Comparison of ENCODE assay signal across 8 cellular contexts in genomic region chr2:218671654-218672566, GRCh38. TPM values are rescaled to one million over a fixed set of nuclear protein-coding genes. Genes with fewer than 3 reads are reported as not detected.
DNase-seq lines count a peak whose midpoint lies in the region; ATAC-seq, FAIRE-seq and TF ChIP-seq lines count a peak whose summit lies in the region.

Gene RNF25, minus strand, starts transcription at chr2:218672002. Its CDS starts 32 bp downstream, at chr2:218671970.
Gene STK36, plus strand, starts transcription at chr2:218672086. Its CDS starts 744 bp downstream, at chr2:218672830.

- H3K36me3 ChIP-seq in astrocyte (ENCODE audit: insufficient read depth, low read length) (peaks cover 19% of the 10 kb centered on the region), aorta (ENCODE audit: control insufficient read depth in 1 of 2, insufficient read depth in 2 of 2, low read length in 1 of 2) (peaks cover 0 to 6% of the 10 kb centered on the region in 2 donors)

- peaks cover 32% of the 10 kb centered on the region for H4K20me1 ChIP-seq in astrocyte (ENCODE audit: insufficient read depth, low read length)

- peaks cover 7% of the 10 kb centered on the region for H3K36me3 Mint-ChIP-seq in astrocyte (ENCODE audit: low read depth, unreplicated experiment)

- H3K4me1 Mint-ChIP-seq in astrocyte (ENCODE audit: low read depth, unreplicated experiment): peaks cover 8% of the 10 kb centered on the region

- TF ChIP-seq CTCF in astrocyte (IDR thresholded peaks at IDR 0.05; ENCODE audit: insufficient read depth, low read depth, low read length): no peak

- H3K9ac ChIP-seq in astrocyte (ENCODE audit: low read length): peak within 1 kb of the TSS; percentile 87

- H3K27me3 ChIP-seq in astrocyte (ENCODE audit: insufficient read depth, low read length) (no peaks in the 10 kb centered on the region), aorta (ENCODE audit: control insufficient read depth in 1 of 2, insufficient read depth in 2 of 2, low read length in 1 of 2) (no peaks in the 10 kb centered on the region)

- intact Hi-C loops in aorta (cut with DNase I): no loop called here

- DNase-seq in NCI-H2029 (lab: John Stamatoyannopoulos, UW) (peak; percentile 78), T-helper 9 cell (peak; percentile 68), astrocyte (ENCODE audit: low read depth) (peak; percentile 83), hepatic stellate cell (ENCODE audit: low spot score) (peak; percentile 96), renal cortical epithelial cell (ENCODE audit: low read depth) (peak; percentile 81), aorta (peak; percentile 90 to 94)

- 0 to 1% methylated on average over 49 of the region's 49 CpGs for WGBS in aorta, 2 donors

- H3K4me3 ChIP-seq in astrocyte (ENCODE audit: insufficient read depth, low read depth, low read length) (peak within 1 kb of the TSS; percentile 94), aorta (ENCODE audit: low read length in 2 of 2) (peak within 1 kb of the TSS; percentile 38 to 83)

- peak within 1 kb of the TSS; percentile 99 for H3K4me3 Mint-ChIP-seq in astrocyte (ENCODE audit: unreplicated experiment)

- peak within 1 kb of the TSS; percentile 82 for H2AFZ ChIP-seq in astrocyte (ENCODE audit: low read depth, low read length)

- no peak for FAIRE-seq in astrocyte (lab: Jason Lieb, UNC)

- peak within 1 kb of the TSS; percentile 98 for H3K4me2 ChIP-seq in astrocyte (ENCODE audit: low read length)

- H3K27ac Mint-ChIP-seq in astrocyte (ENCODE audit: unreplicated experiment): peak within 1 kb of the TSS; percentile 99

- ATAC-seq in GM18505 (IDR thresholded peaks at IDR 0.05; ENCODE audit: unreplicated experiment) (peak; percentile 93), HG02943 (IDR thresholded peaks at IDR 0.05; ENCODE audit: low read depth, unreplicated experiment) (peak; percentile 96), aorta (ENCODE audit: low FRiP score) (peak; percentile 95)

- peak; percentile 81 for TF ChIP-seq POLR2A in GM18505 (IDR thresholded peaks at IDR 0.05; ENCODE audit: borderline replicate concordance, extremely low read depth, insufficient read depth, insufficient read length)

- H3K27me3 Mint-ChIP-seq in astrocyte (ENCODE audit: low read depth, unreplicated experiment): no peaks in the 10 kb centered on the region

- H3K27ac ChIP-seq in astrocyte (ENCODE audit: low read depth, low read length) (peak within 1 kb of the TSS; percentile 84), aorta (ENCODE audit: low read depth in 1 of 2, low read length in 2 of 2) (peak within 1 kb of the TSS in 1 of 2 donors; percentile 58)

- H3K9me3 ChIP-seq in astrocyte (ENCODE audit: insufficient read depth, low read depth, low read length) (no peaks in the 10 kb centered on the region), aorta (ENCODE audit: control insufficient read depth, low read length) (no peaks in the 10 kb centered on the region)

- peaks cover 37% of the 10 kb centered on the region for H3K79me2 ChIP-seq in astrocyte (ENCODE audit: insufficient read depth, low read length)

- H3K4me1 ChIP-seq in astrocyte (ENCODE audit: insufficient read depth, low read length): peaks cover 9% of the 10 kb centered on the region
- no peaks in the 10 kb centered on the region for H3K4me1 ChIP-seq in aorta (ENCODE audit: control insufficient read depth in 1 of 2, insufficient read depth in 2 of 2, low read length in 2 of 2)

- no peaks in the 10 kb centered on the region for H3K9me3 Mint-ChIP-seq in astrocyte (ENCODE audit: unreplicated experiment)

RNA-seq across cellular contexts. Expression of gene RNF25, which starts in this region (rescaled TPM):
- total RNA-seq in astrocyte (44.7 and 47.3 TPM in 2 replicates), renal cortical epithelial cell (21.1 and 29.5 TPM in 2 replicates), aorta (10 to 100 TPM; 22.1 to 24.0 TPM)
- 10 to 100 TPM; 10.9 to 28.0 TPM for polyA plus RNA-seq in aorta

RNA-seq across cellular contexts. Expression of gene STK36, which starts in this region (rescaled TPM):
- total RNA-seq in astrocyte: 42.6 and 46.0 TPM in 2 replicates
- 9.2 and 50.5 TPM in 2 replicates for total RNA-seq in renal cortical epithelial cell
- total RNA-seq in aorta: 10 to 100 TPM; 21.8 to 45.8 TPM
- polyA plus RNA-seq in aorta: 10 to 100 TPM in 1 of 2 donors, 1 to 10 TPM in 1; 8.0 to 46.4 TPM
